ENCODE assay signal across 21 cellular contexts in the genomic region with DNA sequence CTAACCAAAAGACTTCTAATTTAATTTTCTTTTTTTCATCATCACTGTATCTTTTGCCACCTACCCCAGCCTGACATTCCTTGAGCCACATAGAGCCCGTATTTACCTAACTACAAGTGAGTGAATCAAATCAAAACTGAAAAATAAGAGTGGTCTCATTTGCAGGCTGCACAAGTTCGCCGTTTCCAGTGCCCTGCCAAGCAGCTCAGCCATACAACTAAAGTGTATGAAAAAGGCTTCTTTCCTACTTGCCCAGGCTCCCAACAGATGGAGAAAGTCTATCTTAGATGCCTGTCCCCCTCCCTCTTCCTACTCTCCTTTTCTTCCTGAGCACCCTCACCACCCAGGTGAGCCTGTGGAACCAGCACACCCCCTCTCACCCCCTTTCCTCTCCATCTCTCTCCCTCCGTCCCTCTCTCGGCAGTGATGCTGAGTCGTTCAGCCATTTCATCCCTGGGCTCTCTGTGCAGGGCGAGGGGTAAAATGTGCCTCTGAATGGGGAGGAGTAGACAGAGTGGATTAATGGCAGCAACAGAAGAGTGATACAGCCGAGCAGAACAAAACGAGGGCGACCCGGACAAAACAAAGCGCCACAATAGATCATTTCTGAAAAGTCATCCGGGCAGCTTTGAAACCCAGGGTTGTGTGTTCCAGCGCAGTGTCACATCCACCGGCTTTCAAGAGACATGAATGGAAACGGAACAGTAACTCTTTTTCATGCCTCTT.
DNase-seq lines count a peak whose midpoint lies in the region; ATAC-seq, FAIRE-seq and TF ChIP-seq lines count a peak whose summit lies in the region.
"Had no signal": no experiment of that assay in that cellular context is flagged by ENCODE, and none has a peak within 500 bp of the region (broad histone marks: within the 10 kb centered on the region; RNA-seq: fewer than 3 reads in every experiment).

No MANE protein-coding gene starts in this region.

- ATAC-seq in heart left ventricle: no peak
- no peak for ATAC-seq in HG03457 (IDR thresholded peaks at IDR 0.05; ENCODE audit: unreplicated experiment)
- ATAC-seq: A549; CD8-positive, alpha-beta T cell had no signal

- no peak for TF ChIP-seq EP300 in H1 (IDR thresholded peaks at IDR 0.05; ENCODE audit: borderline replicate concordance in 1 of 2, low read depth in 2 of 2, low read length in 2 of 2)

- no peak overlapping the region for H4K91ac ChIP-seq in H1 (replicated peaks; ENCODE audit: insufficient read length, low read length)

- FAIRE-seq in H1 (lab: Jason Lieb, UNC): no peak
- FAIRE-seq: A549, GM12892, GM18507 had no signal

- TF ChIP-seq POLR2A in H1 (IDR thresholded peaks at IDR 0.05; ENCODE audit: control extremely low read depth in 1 of 2, low read depth in 2 of 2, low read length in 2 of 2): no peak
- no peak for TF ChIP-seq POLR2A in heart left ventricle (IDR thresholded peaks at IDR 0.05)

- H3K23ac ChIP-seq in H1 (ENCODE audit: insufficient read length): no peak overlapping the region

- H3K56ac ChIP-seq in H1 (replicated peaks; ENCODE audit: insufficient read length, low read depth, low read length): no peak overlapping the region

- H3K27me3 ChIP-seq in H1 (replicated peaks in 1 of 4; ENCODE audit: control insufficient read depth in 3 of 4, extremely low read depth in 1 of 4, insufficient read depth in 3 of 4, low read length in 3 of 4) (no peaks in the 10 kb centered on the region), heart left ventricle (peaks cover 0 to 18% (median 3%) of the 10 kb centered on the region in 9 donors)
- H3K27me3 ChIP-seq: BLaER1 had no signal

- no peak overlapping the region for H3K18ac ChIP-seq in H1 (ENCODE audit: extremely low read depth, low read length)

- no peak overlapping the region for H3K4me3 ChIP-seq in H1 (ENCODE audit: extremely low read depth in 1 of 4, insufficient read depth in 2 of 4, low read depth in 3 of 4, low read length in 4 of 4)
- H3K4me3 ChIP-seq in heart left ventricle: no peak overlapping the region
- H3K4me3 ChIP-seq: A549, BLaER1, PC-9 had no signal

- H3K4me1 ChIP-seq in H1 (replicated peaks in 1 of 4; ENCODE audit: control insufficient read depth in 3 of 4, insufficient read depth in 4 of 4, low read length in 3 of 4) (peaks cover 0 to 4% (median 1%) of the 10 kb centered on the region in 4 experiments; a peak in 1 of 7 replicates), heart left ventricle (peaks cover 0 to 4% (median 0%) of the 10 kb centered on the region in 12 donors)
- H3K4me1 ChIP-seq: A549 had no signal

- no peak overlapping the region for H3K4ac ChIP-seq in H1 (replicated peaks; ENCODE audit: insufficient read length, low read depth, low read length)

- TF ChIP-seq CTCF in H1 (IDR thresholded peaks at IDR 0.05; ENCODE audit: control extremely low read depth in 1 of 3, insufficient read depth in 1 of 3, low read depth in 1 of 3, low read length in 3 of 3) (no peak), neural crest cell (conservative IDR thresholded peaks at IDR 0.05) (no peak), heart left ventricle (IDR thresholded peaks at IDR 0.05) (no peak)

- no peak overlapping the region for H4K8ac ChIP-seq in H1 (ENCODE audit: extremely low read depth, insufficient read depth, low read length)

- TF ChIP-seq RAD21 in H1 (IDR thresholded peaks at IDR 0.05 in 1 of 2, conservative IDR thresholded peaks at IDR 0.05 in 1 of 2; ENCODE audit: low read depth in 2 of 2, low read length in 2 of 2): no peak

- H3K27me3 Mint-ChIP-seq in neural crest cell (ENCODE audit: low read depth): no peaks in the 10 kb centered on the region

- peak overlapping the region; percentile 72 for H3K4me3 Mint-ChIP-seq in neural crest cell
- H3K4me3 Mint-ChIP-seq: CD8-positive, alpha-beta T cell; HFFc6; IgD-negative memory B cell had no signal

- H2BK20ac ChIP-seq in H1 (ENCODE audit: low read length): no peak overlapping the region

- H3K14ac ChIP-seq in H1 (ENCODE audit: insufficient read length): no peak overlapping the region

- no peaks in the 10 kb centered on the region for H3K36me3 Mint-ChIP-seq in neural crest cell (ENCODE audit: low read depth)
- H3K36me3 Mint-ChIP-seq: CD8-positive, alpha-beta T cell; IgD-negative memory B cell had no signal

- H4K20me1 ChIP-seq in H1 (replicated peaks in 1 of 2; ENCODE audit: control insufficient read depth in 1 of 2, insufficient read depth in 2 of 2, low read length in 2 of 2): no peaks in the 10 kb centered on the region
- H4K20me1 ChIP-seq: BLaER1 had no signal

- 94% methylated on average over 16 of the region's 16 CpGs; no CpG with 5 or more reads in 1 of the 2 experiments for WGBS in H1 (ENCODE audit: extremely low coverage in 1 of 2, insufficient coverage in 1 of 2, insufficient read length in 1 of 2, insufficient replicate concordance in 2 of 2, low coverage in 1 of 2, low lambda C conversion rate in 2 of 2, missing lambda C conversion rate in 1 of 2), 2 experiments
- WGBS in heart left ventricle, 4 donors: 81 to 89% (median 87%) methylated on average over 16 of the region's 16 CpGs

- peak overlapping the region; percentile 16 for H3K27ac ChIP-seq in angular gyrus (ENCODE audit: low read depth, low read length)
- H3K27ac ChIP-seq in H1 (ENCODE audit: low read depth, low read length): no peak overlapping the region
- H3K27ac ChIP-seq in heart left ventricle: no peak overlapping the region
- H3K27ac ChIP-seq: A549, BLaER1, PC-9, RWPE1 had no signal

- H3K4me1 Mint-ChIP-seq in neural crest cell: peaks cover 65% of the 10 kb centered on the region
- H3K4me1 Mint-ChIP-seq: IgD-negative memory B cell had no signal

- 0 out of 2 replicates have a peak overlapping the region, but pooled peaks have one; percentile 64 for H2AFZ ChIP-seq in H1 (ENCODE audit: low read length)
- H2AFZ ChIP-seq: PC-9 had no signal

- no peak overlapping the region for H2AK5ac ChIP-seq in H1 (ENCODE audit: low read depth, low read length)

- no peaks in the 10 kb centered on the region for H3K79me2 ChIP-seq in H1 (ENCODE audit: control insufficient read depth in 1 of 2, insufficient read depth in 2 of 2, low read length in 2 of 2)

- H2BK15ac ChIP-seq in H1 (ENCODE audit: low read length): 0 out of 2 replicates have a peak overlapping the region, but pooled peaks have one; percentile 32

- H3K9me3 ChIP-seq in H1 (ENCODE audit: insufficient read depth in 2 of 2, low read depth in 1 of 2, low read length in 1 of 2): no peaks in the 10 kb centered on the region
- H3K9me3 ChIP-seq in heart left ventricle: no peaks in the 10 kb centered on the region
- H3K9me3 ChIP-seq: A549, BLaER1 had no signal

- CTCF ChIA-PET in H1 (lab: Charles Lee; ENCODE audit: partially characterized antibody): no interaction called here

- no peak overlapping the region for H2BK5ac ChIP-seq in H1 (ENCODE audit: low read depth, low read length)

- intact Hi-C loops in heart left ventricle (cut with DNase I): no loop called here

- H2BK12ac ChIP-seq in H1 (ENCODE audit: low read depth, low read length): no peak overlapping the region

- DNase-seq in H1 (ENCODE audit: low read depth in 1 of 2, low spot score in 2 of 2): no peak
- DNase-seq in neural crest cell (ENCODE audit: low read depth, low spot score): peak; percentile 39
- peak; percentile 34 for DNase-seq in superior temporal gyrus (ENCODE audit: extremely low spot score)
- no peak for DNase-seq in activated effector memory CD4-positive, alpha-beta T cell treated with Interleukin-2 at 50 U/mL for 16 hours
- DNase-seq in heart left ventricle: no peak
- DNase-seq: CD8-positive, alpha-beta T cell; HFFc6; Karpas-422; NCI-H1417 treated with DMSO at 0.1 percent for 48 hours; NCI-H187 treated with DMSO at 0.1 percent for 48 hours; NCI-H226; NCI-H524 treated with DMSO at 0.1 percent for 48 hours; PC-9 had no signal

- H3K9ac ChIP-seq in H1 (replicated peaks in 1 of 4; ENCODE audit: extremely low read depth in 1 of 4, low read depth in 3 of 4, low read length in 3 of 4): no peak overlapping the region
- H3K9ac ChIP-seq: BLaER1 had no signal

- POLR2A ChIA-PET in H1 (lab: Charles Lee; ENCODE audit: partially characterized antibody): no interaction called here

- H2BK120ac ChIP-seq in H1 (replicated peaks; ENCODE audit: low read depth, low read length): no peak overlapping the region

- H3K9me3 Mint-ChIP-seq in neural crest cell: no peaks in the 10 kb centered on the region
- H3K9me3 Mint-ChIP-seq: CD8-positive, alpha-beta T cell had no signal

- no peaks in the 10 kb centered on the region for H3K36me3 ChIP-seq in H1 (ENCODE audit: control insufficient read depth in 2 of 4, insufficient read depth in 4 of 4, low read length in 3 of 4)
- no peaks in the 10 kb centered on the region for H3K36me3 ChIP-seq in heart left ventricle
- H3K36me3 ChIP-seq: BLaER1 had no signal

- H3K27ac Mint-ChIP-seq in neural crest cell (ENCODE audit: unreplicated experiment): peak overlapping the region; percentile 95
- H3K27ac Mint-ChIP-seq: CD8-positive, alpha-beta T cell; HFFc6; IgD-negative memory B cell had no signal

- no peaks in the 10 kb centered on the region for H3K79me1 ChIP-seq in H1 (ENCODE audit: low read depth, low read length)

- H3K4me2 ChIP-seq in H1 (ENCODE audit: insufficient read depth in 1 of 2, low read depth in 2 of 2, low read length in 2 of 2): no peak overlapping the region
- H3K4me2 ChIP-seq: A549, PC-9 had no signal

- no peak overlapping the region for H4K5ac ChIP-seq in H1 (ENCODE audit: insufficient read length, low read depth, low read length)

- H3K23me2 ChIP-seq in H1 (ENCODE audit: low read depth, low read length): no peaks in the 10 kb centered on the region

TF ChIP-seq in H1, 55 proteins besides CTCF, POLR2A, EP300 and RAD21:
- TF ChIP-seq SP4 (IDR thresholded peaks at IDR 0.05; ENCODE audit: low read length): no peak
- no peak for TF ChIP-seq ASH2L (IDR thresholded peaks at IDR 0.05; ENCODE audit: low read length)
TF ChIP-seq in H1: peak in this region for 0.

Comparison
In these comparisons a context has a peak if more than half of its experiments do, and no peak if none do; other contexts are left out.
1. DNase-seq: peak in neural crest cell (single experiment) and superior temporal gyrus (single experiment); none in H1 (0 of 2), activated effector memory CD4-positive, alpha-beta T cell treated with Interleukin-2 at 50 U/mL for 16 hours (single experiment) and heart left ventricle (0 of 5).